Comparison of ENCODE assay signal across 1 cellular context in genomic region chr2:108396845-108397244, GRCh38.
TF ChIP-seq lines count a peak whose summit lies in the region.

No MANE protein-coding gene starts in this region.

TF ChIP-seq in IMR-90, 13 proteins besides CTCF, POLR2A, EP300 and RAD21:
- TF ChIP-seq SMC3 (IDR thresholded peaks at IDR 0.05; ENCODE audit: low read depth, low read length) (peak; percentile 54), BHLHE40 (IDR thresholded peaks at IDR 0.05; ENCODE audit: low read depth, low read length) (no peak), MAFK (IDR thresholded peaks at IDR 0.05; ENCODE audit: low read depth, low read length) (no peak), NFE2L2 (IDR thresholded peaks at IDR 0.05; ENCODE audit: low read depth, low read length) (no peak)
